ENCODE assay signal across 2 cellular contexts in the genomic region with DNA sequence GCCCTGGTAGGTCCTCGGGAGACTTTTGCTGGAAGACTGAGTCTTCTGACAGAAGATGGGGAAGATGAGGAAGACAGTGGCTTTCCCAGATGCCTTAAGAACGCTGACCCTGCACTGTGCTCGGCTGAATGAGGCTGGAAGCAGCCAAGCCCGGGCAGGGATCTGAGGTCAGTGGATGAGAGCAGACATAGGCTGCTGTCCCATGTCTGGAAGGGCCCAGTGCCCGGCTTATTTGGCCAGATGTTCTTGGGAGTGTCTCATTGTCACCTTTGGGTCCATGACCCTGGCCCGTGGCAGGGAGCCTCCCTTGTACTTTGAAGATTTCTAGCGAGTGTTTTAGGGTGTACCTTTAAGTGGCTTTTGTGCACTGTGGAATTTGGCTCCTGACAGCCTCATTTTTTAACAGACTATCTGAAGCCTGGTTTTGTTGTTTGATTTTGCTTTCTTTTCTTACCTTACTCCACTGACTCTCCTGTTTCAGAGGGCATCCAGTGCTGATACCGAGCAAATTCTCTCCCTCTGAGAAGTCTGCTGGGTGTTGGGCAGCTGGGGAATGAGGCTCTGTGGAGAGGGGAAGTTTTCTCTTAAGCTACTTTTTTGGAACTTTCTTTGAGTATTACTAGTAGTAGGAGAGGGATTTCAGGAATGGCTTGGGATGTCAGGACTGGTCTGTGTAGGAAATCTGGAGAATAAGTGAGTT.
TF ChIP-seq lines count a peak whose summit lies in the region.

No MANE protein-coding gene starts in this region.

TF ChIP-seq in SK-N-SH treated with all-trans-retinoic acid at 6 μM for 48 hours, 23 proteins besides CTCF, POLR2A, EP300 and RAD21 (continued from another document):
- TF ChIP-seq, protein P1, sequence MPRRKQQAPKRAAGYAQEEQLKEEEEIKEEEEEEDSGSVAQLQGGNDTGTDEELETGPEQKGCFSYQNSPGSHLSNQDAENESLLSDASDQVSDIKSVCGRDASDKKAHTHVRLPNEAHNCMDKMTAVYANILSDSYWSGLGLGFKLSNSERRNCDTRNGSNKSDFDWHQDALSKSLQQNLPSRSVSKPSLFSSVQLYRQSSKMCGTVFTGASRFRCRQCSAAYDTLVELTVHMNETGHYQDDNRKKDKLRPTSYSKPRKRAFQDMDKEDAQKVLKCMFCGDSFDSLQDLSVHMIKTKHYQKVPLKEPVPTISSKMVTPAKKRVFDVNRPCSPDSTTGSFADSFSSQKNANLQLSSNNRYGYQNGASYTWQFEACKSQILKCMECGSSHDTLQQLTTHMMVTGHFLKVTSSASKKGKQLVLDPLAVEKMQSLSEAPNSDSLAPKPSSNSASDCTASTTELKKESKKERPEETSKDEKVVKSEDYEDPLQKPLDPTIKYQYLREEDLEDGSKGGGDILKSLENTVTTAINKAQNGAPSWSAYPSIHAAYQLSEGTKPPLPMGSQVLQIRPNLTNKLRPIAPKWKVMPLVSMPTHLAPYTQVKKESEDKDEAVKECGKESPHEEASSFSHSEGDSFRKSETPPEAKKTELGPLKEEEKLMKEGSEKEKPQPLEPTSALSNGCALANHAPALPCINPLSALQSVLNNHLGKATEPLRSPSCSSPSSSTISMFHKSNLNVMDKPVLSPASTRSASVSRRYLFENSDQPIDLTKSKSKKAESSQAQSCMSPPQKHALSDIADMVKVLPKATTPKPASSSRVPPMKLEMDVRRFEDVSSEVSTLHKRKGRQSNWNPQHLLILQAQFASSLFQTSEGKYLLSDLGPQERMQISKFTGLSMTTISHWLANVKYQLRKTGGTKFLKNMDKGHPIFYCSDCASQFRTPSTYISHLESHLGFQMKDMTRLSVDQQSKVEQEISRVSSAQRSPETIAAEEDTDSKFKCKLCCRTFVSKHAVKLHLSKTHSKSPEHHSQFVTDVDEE (CRISPR knock-in tag; IDR thresholded peaks at IDR 0.05), result no peak
- TF ChIP-seq SNAI2 (CRISPR knock-in tag; IDR thresholded peaks at IDR 0.05) (no peak), ZFP3 (CRISPR knock-in tag; IDR thresholded peaks at IDR 0.05) (no peak), TOX (CRISPR knock-in tag; IDR thresholded peaks at IDR 0.05; ENCODE audit: borderline replicate concordance) (no peak), ZNF8 (CRISPR knock-in tag; IDR thresholded peaks at IDR 0.05) (no peak)
- TF ChIP-seq, protein P2, sequence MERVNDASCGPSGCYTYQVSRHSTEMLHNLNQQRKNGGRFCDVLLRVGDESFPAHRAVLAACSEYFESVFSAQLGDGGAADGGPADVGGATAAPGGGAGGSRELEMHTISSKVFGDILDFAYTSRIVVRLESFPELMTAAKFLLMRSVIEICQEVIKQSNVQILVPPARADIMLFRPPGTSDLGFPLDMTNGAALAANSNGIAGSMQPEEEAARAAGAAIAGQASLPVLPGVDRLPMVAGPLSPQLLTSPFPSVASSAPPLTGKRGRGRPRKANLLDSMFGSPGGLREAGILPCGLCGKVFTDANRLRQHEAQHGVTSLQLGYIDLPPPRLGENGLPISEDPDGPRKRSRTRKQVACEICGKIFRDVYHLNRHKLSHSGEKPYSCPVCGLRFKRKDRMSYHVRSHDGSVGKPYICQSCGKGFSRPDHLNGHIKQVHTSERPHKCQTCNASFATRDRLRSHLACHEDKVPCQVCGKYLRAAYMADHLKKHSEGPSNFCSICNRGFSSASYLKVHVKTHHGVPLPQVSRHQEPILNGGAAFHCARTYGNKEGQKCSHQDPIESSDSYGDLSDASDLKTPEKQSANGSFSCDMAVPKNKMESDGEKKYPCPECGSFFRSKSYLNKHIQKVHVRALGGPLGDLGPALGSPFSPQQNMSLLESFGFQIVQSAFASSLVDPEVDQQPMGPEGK (CRISPR knock-in tag; IDR thresholded peaks at IDR 0.05; ENCODE audit: borderline replicate concordance), result no peak

TF ChIP-seq in SK-N-SH, 30 proteins besides CTCF, POLR2A, EP300 and RAD21 (continued from another document):
- TF ChIP-seq, protein P3, sequence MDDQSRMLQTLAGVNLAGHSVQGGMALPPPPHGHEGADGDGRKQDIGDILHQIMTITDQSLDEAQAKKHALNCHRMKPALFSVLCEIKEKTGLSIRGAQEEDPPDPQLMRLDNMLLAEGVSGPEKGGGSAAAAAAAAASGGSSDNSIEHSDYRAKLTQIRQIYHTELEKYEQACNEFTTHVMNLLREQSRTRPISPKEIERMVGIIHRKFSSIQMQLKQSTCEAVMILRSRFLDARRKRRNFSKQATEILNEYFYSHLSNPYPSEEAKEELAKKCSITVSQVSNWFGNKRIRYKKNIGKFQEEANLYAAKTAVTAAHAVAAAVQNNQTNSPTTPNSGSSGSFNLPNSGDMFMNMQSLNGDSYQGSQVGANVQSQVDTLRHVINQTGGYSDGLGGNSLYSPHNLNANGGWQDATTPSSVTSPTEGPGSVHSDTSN (IDR thresholded peaks at IDR 0.05), result no peak
- TF ChIP-seq, protein P4, sequence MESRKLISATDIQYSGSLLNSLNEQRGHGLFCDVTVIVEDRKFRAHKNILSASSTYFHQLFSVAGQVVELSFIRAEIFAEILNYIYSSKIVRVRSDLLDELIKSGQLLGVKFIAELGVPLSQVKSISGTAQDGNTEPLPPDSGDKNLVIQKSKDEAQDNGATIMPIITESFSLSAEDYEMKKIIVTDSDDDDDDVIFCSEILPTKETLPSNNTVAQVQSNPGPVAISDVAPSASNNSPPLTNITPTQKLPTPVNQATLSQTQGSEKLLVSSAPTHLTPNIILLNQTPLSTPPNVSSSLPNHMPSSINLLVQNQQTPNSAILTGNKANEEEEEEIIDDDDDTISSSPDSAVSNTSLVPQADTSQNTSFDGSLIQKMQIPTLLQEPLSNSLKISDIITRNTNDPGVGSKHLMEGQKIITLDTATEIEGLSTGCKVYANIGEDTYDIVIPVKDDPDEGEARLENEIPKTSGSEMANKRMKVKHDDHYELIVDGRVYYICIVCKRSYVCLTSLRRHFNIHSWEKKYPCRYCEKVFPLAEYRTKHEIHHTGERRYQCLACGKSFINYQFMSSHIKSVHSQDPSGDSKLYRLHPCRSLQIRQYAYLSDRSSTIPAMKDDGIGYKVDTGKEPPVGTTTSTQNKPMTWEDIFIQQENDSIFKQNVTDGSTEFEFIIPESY (IDR thresholded peaks at IDR 0.05; ENCODE audit: borderline replicate concordance, low read depth), result no peak
- TF ChIP-seq MXI1 (IDR thresholded peaks at IDR 0.05; ENCODE audit: low read depth, low read length) (no peak), RCOR1 (IDR thresholded peaks at IDR 0.05; ENCODE audit: low read length) (no peak)
TF ChIP-seq in SK-N-SH: peak in this region for 0.
